ENCODE assay signal across 8 cellular contexts in the genomic region with DNA sequence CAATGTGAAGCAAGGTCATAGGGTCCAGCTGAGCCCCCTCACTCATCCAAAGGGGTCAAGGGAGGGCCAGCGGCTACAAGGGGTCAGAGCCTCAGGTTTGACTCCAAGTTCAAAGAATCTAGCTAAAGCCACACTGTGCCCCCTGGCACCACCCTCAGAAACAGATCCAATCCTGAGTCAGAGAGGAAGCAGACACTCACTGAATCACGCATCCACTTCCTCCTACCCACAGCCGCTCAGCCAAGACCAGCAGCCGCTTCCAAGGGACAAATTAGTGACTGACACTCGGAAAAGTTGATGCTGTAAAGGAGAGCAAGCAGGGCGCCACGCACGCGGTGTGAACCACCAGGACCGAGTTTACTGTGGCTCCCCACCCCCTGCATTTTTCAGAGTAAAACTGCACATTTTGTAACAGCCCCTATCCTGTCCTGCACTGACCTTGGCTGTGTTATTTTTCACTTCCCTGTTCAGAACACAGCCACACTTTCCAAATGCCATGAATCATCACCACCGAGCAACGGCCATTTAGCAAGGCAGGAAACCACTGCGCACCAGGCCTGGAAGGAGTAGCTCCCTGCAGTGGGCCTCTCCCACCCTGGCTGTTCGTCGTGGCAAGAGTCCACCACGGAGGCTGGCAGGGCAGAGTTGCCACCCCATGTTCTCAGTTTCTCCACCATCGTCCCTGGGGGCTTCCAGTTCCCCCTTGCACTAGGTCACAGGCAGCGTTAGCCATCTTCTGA.
DNase-seq lines count a peak whose midpoint lies in the region; ATAC-seq lines count a peak whose summit lies in the region.

No MANE protein-coding gene starts in this region.

- no peaks in the 10 kb centered on the region for H3K36me3 ChIP-seq in ACC112 (ENCODE audit: insufficient read depth, low read length)

- H3K27me3 ChIP-seq in ACC112 (ENCODE audit: insufficient read depth, low read length) (no peaks in the 10 kb centered on the region), mononuclear cell (ENCODE audit: insufficient read depth, low read length) (no peaks in the 10 kb centered on the region)

- no peaks in the 10 kb centered on the region for H3K79me2 ChIP-seq in ACC112 (ENCODE audit: control insufficient read depth, insufficient read depth, low read length, unreplicated experiment)

- no peaks in the 10 kb centered on the region for H3K9me3 ChIP-seq in mononuclear cell (ENCODE audit: low read depth, low read length)

- H2AFZ ChIP-seq in ACC112 (ENCODE audit: low read length, unreplicated experiment): no peak overlapping the region

- H3K27ac ChIP-seq in ACC112 (ENCODE audit: low read depth, low read length): peak overlapping the region; percentile 100

- ATAC-seq in GM19455 (IDR thresholded peaks at IDR 0.05; ENCODE audit: unreplicated experiment): peak; percentile 35

- H3K4me1 ChIP-seq in ACC112 (ENCODE audit: control insufficient read depth, insufficient read depth, low read length, unreplicated experiment): peaks cover 83% of the 10 kb centered on the region
- H3K4me1 ChIP-seq in mononuclear cell (ENCODE audit: insufficient read depth, low read length): peaks cover 98% of the 10 kb centered on the region

- peak overlapping the region; percentile 11 for H3K4me3 ChIP-seq in ACC112 (ENCODE audit: low read depth, low read length)
- H3K4me3 ChIP-seq in mononuclear cell (ENCODE audit: low read length): peak overlapping the region; percentile 31

- DNase-seq in Kasumi-1 (lab: John Stamatoyannopoulos, UW) (peak; percentile 100), dermis blood vessel endothelial cell (peak; percentile 96), NCI-H2227 (lab: John Stamatoyannopoulos, UW; ENCODE audit: unreplicated experiment) (no peak)
- peak; percentile 70 for DNase-seq in activated CD4-positive, alpha-beta T cell treated with anti-CD3 and anti-CD28 coated beads, Interleukin-2, amount 50 U/mL, for 1 hour
- peak; percentile 65 to 70 for DNase-seq in stimulated activated CD8-positive, alpha-beta memory T cell treated with anti-CD3 and anti-CD28 coated beads, Interleukin-2, amount 100 ng/mL, for 48 hours (ENCODE audit: low read depth in 2 of 2)
